ENCODE assay signal across 26 cellular contexts in the genomic region with DNA sequence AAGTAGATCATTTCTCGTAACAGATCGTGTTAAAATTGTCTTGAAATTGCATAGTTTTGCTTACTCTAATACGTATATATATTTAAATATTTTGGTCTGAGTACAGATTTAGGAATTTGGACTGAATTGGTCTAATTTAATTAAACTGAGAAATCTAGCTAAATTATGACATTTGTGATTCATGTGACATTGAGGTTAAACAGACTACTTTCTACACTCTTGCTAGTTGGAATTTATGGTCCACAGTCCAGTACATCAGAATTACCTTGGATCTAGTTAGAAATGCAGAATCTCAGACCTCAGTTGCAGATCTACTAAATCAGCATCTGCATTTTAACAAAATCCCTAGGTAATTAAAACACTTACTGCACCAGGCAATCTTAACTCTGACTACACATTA.
"Had no signal": no experiment of that assay in that cellular context is flagged by ENCODE, and none has a peak within 500 bp of the region (broad histone marks: within the 10 kb centered on the region; RNA-seq: fewer than 3 reads in every experiment).

No MANE protein-coding gene starts in this region.

- H3K4me3 ChIP-seq: stomach, suprapubic skin, testis, thoracic aorta, thyroid gland, tibial artery, tibial nerve, transverse colon, upper lobe of left lung, upper lobe of right lung, uterus, vagina had no signal

- H3K27ac ChIP-seq: stomach, suprapubic skin, testis, thoracic aorta, thyroid gland, tibial artery, tibial nerve, transverse colon, upper lobe of left lung, upper lobe of right lung, uterus, vagina had no signal

- DNase-seq: stimulated activated CD4-positive, alpha-beta T cell treated with anti-CD3 and anti-CD28 coated beads, Interleukin-2, amount 100 ng/mL, for 48 hours; stimulated activated CD4-positive, alpha-beta T cell treated with anti-CD3 and anti-CD28 coated beads, Interleukin-4, amount 100 ng/mL, for 1 hour; stimulated activated CD4-positive, alpha-beta T cell treated with anti-CD3 and anti-CD28 coated beads, Interleukin-4, amount 100 ng/mL, for 24 hours; stimulated activated CD4-positive, alpha-beta T cell treated with anti-CD3 and anti-CD28 coated beads, Interleukin-4, amount 100 ng/mL, for 4 hours; stimulated activated CD8-positive, alpha-beta memory T cell treated with anti-CD3 and anti-CD28 coated beads, Interleukin-4, amount 100 ng/mL, for 48 hours; stimulated activated naive B cell treated with anti-CD40 and anti-IgM and Interleukin-4, amounts not matched to agents 10 μg/mL and 1 μg/mL and 100 μg/mL, for 72 hours; stimulated activated naive CD4-positive, alpha-beta T cell; stimulated activated naive CD4-positive, alpha-beta T cell treated with Interleukin-2 at 50 U/mL for 16 hours; stimulated activated naive CD8-positive, alpha-beta T cell treated with anti-CD3 and anti-CD28 coated beads, Interleukin-15, amount 100 ng/mL, for 72 hours; stimulated activated naive CD8-positive, alpha-beta T cell treated with anti-CD3 and anti-CD28 coated beads, Interleukin-15, Interleukin-2, amounts not matched to agents 100 U/mL and 50 U/mL, for 24 hours; stomach; substantia nigra; testis; thyroid gland; tibial artery; transverse colon; trophoblast cell; upper lobe of left lung; upper lobe of right lung; uterus had no signal

- H3K4me1 ChIP-seq: stomach, suprapubic skin, testis, thyroid gland, tibial artery, tibial nerve, transverse colon, upper lobe of left lung, upper lobe of right lung, uterus, vagina had no signal

- ATAC-seq: stimulated activated effector memory CD8-positive, alpha-beta T cell treated with anti-CD3 and anti-CD28 coated beads, Interleukin-12 subunit alpha, Interleukin-12 subunit beta, amount 100 ng/mL, for 72 hours; stimulated activated memory B cell treated with anti-CD40 and anti-IgM and Interleukin-4, amounts not matched to agents 10 μg/mL and 1 μg/mL and 100 μg/mL, for 72 hours; stimulated activated naive B cell treated with anti-CD40 and anti-IgM and Interleukin-4, amounts not matched to agents 10 μg/mL and 1 μg/mL and 100 μg/mL, for 72 hours; stimulated activated naive CD8-positive, alpha-beta T cell treated with anti-CD3 and anti-CD28 coated beads, Interleukin-15, amount 100 ng/mL, for 72 hours; stimulated activated naive CD8-positive, alpha-beta T cell treated with anti-CD3 and anti-CD28 coated beads, Interleukin-15, Interleukin-2, amounts not matched to agents 100 U/mL and 50 U/mL, for 24 hours; upper lobe of right lung had no signal

- H3K9me3 ChIP-seq: suprapubic skin, testis, thoracic aorta, thyroid gland, tibial artery, transverse colon, upper lobe of left lung, upper lobe of right lung, uterus, vagina had no signal

- H3K27me3 ChIP-seq: stomach, suprapubic skin, testis, thyroid gland, tibial artery, tibial nerve, transverse colon, upper lobe of left lung, upper lobe of right lung, uterus, vagina had no signal

- H3K36me3 ChIP-seq: stomach, suprapubic skin, thoracic aorta, thyroid gland, tibial artery, tibial nerve, transverse colon, upper lobe of left lung, upper lobe of right lung, uterus, vagina had no signal
